In the genomic region with DNA sequence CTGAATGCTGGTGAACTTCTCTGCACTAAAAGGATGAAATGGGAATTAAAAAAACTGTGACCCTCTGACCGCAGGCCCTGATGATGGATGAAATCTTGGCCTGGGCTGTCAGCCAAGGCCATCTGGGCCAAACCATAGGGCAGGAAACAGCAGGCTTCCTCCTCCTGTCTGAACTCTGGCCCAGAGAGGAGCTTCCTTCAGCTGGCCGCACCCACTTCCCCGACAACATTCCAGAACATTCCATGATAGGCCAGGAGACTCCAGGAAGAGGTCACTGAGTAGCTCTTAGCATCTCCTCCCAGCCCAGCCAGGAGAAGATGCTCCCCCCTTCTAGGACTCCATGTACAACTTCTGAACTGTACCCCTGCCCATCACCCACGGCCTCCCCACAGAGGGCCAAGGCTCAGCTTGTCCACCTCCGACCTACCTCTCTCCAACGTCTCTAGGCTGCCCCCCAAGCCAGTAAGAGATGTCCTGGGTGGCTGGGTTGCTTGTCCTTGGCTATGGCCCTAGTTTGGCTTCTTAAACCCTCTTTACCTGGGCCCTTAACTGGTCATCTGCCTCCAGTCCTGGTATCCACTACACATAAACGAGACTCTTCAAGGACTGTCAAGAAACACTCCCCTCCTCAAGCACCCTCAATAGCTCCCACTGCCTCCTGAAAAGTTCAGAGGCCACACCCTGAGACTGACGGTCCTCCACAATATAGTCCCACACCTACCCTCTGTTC, we compare ENCODE assay signal across 1 cellular context.
A peak's percentile ranks its signal among the peaks of the same experiment; 100 is the strongest.
TF ChIP-seq lines count a peak whose summit lies in the region.

No MANE protein-coding gene starts in this region.

TF ChIP-seq in HepG2, 621 proteins besides CTCF, POLR2A, EP300 and RAD21 (continued from another document and continues in another):
- TF ChIP-seq WIZ (CRISPR knock-in tag; IDR thresholded peaks at IDR 0.05) (no peak), ZNF138 (CRISPR knock-in tag; IDR thresholded peaks at IDR 0.05; ENCODE audit: low read depth) (no peak), KAT8 (CRISPR knock-in tag; IDR thresholded peaks at IDR 0.05) (0 out of 2 replicates have a peak, but pooled peaks have one; percentile 18), HNF4A (CRISPR knock-in tag; IDR thresholded peaks at IDR 0.05) (peak; percentile 62), PHF21A (CRISPR knock-in tag; IDR thresholded peaks at IDR 0.05) (0 out of 2 replicates have a peak, but pooled peaks have one; percentile 40), HNRNPL (IDR thresholded peaks at IDR 0.05; ENCODE audit: low read depth, low read length) (no peak), GFI1 (CRISPR knock-in tag; IDR thresholded peaks at IDR 0.05; ENCODE audit: borderline replicate concordance) (no peak), ZNF816 (CRISPR knock-in tag; IDR thresholded peaks at IDR 0.05; ENCODE audit: borderline replicate concordance) (0 out of 2 replicates have a peak, but pooled peaks have one; percentile 57), SRF (IDR thresholded peaks at IDR 0.05; ENCODE audit: low read depth, low read length) (no peak), ZBTB42 (CRISPR knock-in tag; IDR thresholded peaks at IDR 0.05) (no peak), ZNF207 (IDR thresholded peaks at IDR 0.05; ENCODE audit: borderline replicate concordance) (no peak), RXRB (CRISPR knock-in tag; IDR thresholded peaks at IDR 0.05; ENCODE audit: borderline replicate concordance) (peak; percentile 92), ARID2 (CRISPR knock-in tag; IDR thresholded peaks at IDR 0.05; ENCODE audit: borderline replicate concordance) (no peak), RNF2 (conservative IDR thresholded peaks at IDR 0.05; ENCODE audit: low read depth) (no peak), ZNF615 (CRISPR knock-in tag; IDR thresholded peaks at IDR 0.05; ENCODE audit: borderline replicate concordance) (no peak), ZNF773 (CRISPR knock-in tag; IDR thresholded peaks at IDR 0.05; ENCODE audit: borderline replicate concordance) (no peak), PCBP2 (optimal IDR thresholded peaks at IDR 0.05; ENCODE audit: low read depth, low read length, poor library complexity, severe bottlenecking) (no peak), BRD4 (CRISPR knock-in tag; IDR thresholded peaks at IDR 0.05) (no peak), POGZ (CRISPR knock-in tag; IDR thresholded peaks at IDR 0.05) (0 out of 2 replicates have a peak, but pooled peaks have one; percentile 28), ZNF180 (CRISPR knock-in tag; IDR thresholded peaks at IDR 0.05; ENCODE audit: borderline replicate concordance, low read depth) (no peak), TMF1 (CRISPR knock-in tag; IDR thresholded peaks at IDR 0.05; ENCODE audit: low read depth) (no peak), RBFOX2 (IDR thresholded peaks at IDR 0.05; ENCODE audit: low read depth, low read length) (no peak), ZMAT3 (CRISPR knock-in tag; conservative IDR thresholded peaks at IDR 0.05) (0 out of 2 replicates have a peak, but pooled peaks have one; percentile 51), ZNF136 (CRISPR knock-in tag; IDR thresholded peaks at IDR 0.05; ENCODE audit: low read depth) (no peak), SP1 (IDR thresholded peaks at IDR 0.05) (no peak), SP1 (CRISPR knock-in tag; IDR thresholded peaks at IDR 0.05) (no peak), NFKBIZ (CRISPR knock-in tag; IDR thresholded peaks at IDR 0.05) (no peak), HNRNPH1 (optimal IDR thresholded peaks at IDR 0.05; ENCODE audit: low read depth, low read length) (no peak), MED8 (CRISPR knock-in tag; IDR thresholded peaks at IDR 0.05; ENCODE audit: insufficient replicate concordance) (no peak), ZNF7 (CRISPR knock-in tag; IDR thresholded peaks at IDR 0.05) (no peak), ZNF264 (CRISPR knock-in tag; IDR thresholded peaks at IDR 0.05) (no peak), ZNF776 (CRISPR knock-in tag; IDR thresholded peaks at IDR 0.05) (no peak), GPN1 (CRISPR knock-in tag; IDR thresholded peaks at IDR 0.05; ENCODE audit: borderline replicate concordance) (no peak), ZNF556 (CRISPR knock-in tag; IDR thresholded peaks at IDR 0.05; ENCODE audit: borderline replicate concordance) (no peak; the same call in 1 of the 2 replicates), EHMT2 (IDR thresholded peaks at IDR 0.05; ENCODE audit: borderline replicate concordance, low read depth, low read length) (no peak)
- TF ChIP-seq, protein P1, sequence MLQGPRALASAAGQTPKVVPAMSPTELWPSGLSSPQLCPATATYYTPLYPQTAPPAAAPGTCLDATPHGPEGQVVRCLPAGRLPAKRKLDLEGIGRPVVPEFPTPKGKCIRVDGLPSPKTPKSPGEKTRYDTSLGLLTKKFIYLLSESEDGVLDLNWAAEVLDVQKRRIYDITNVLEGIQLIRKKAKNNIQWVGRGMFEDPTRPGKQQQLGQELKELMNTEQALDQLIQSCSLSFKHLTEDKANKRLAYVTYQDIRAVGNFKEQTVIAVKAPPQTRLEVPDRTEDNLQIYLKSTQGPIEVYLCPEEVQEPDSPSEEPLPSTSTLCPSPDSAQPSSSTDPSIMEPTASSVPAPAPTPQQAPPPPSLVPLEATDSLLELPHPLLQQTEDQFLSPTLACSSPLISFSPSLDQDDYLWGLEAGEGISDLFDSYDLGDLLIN (CRISPR knock-in tag; IDR thresholded peaks at IDR 0.05; ENCODE audit: borderline replicate concordance): no peak
- TF ChIP-seq, protein P2, sequence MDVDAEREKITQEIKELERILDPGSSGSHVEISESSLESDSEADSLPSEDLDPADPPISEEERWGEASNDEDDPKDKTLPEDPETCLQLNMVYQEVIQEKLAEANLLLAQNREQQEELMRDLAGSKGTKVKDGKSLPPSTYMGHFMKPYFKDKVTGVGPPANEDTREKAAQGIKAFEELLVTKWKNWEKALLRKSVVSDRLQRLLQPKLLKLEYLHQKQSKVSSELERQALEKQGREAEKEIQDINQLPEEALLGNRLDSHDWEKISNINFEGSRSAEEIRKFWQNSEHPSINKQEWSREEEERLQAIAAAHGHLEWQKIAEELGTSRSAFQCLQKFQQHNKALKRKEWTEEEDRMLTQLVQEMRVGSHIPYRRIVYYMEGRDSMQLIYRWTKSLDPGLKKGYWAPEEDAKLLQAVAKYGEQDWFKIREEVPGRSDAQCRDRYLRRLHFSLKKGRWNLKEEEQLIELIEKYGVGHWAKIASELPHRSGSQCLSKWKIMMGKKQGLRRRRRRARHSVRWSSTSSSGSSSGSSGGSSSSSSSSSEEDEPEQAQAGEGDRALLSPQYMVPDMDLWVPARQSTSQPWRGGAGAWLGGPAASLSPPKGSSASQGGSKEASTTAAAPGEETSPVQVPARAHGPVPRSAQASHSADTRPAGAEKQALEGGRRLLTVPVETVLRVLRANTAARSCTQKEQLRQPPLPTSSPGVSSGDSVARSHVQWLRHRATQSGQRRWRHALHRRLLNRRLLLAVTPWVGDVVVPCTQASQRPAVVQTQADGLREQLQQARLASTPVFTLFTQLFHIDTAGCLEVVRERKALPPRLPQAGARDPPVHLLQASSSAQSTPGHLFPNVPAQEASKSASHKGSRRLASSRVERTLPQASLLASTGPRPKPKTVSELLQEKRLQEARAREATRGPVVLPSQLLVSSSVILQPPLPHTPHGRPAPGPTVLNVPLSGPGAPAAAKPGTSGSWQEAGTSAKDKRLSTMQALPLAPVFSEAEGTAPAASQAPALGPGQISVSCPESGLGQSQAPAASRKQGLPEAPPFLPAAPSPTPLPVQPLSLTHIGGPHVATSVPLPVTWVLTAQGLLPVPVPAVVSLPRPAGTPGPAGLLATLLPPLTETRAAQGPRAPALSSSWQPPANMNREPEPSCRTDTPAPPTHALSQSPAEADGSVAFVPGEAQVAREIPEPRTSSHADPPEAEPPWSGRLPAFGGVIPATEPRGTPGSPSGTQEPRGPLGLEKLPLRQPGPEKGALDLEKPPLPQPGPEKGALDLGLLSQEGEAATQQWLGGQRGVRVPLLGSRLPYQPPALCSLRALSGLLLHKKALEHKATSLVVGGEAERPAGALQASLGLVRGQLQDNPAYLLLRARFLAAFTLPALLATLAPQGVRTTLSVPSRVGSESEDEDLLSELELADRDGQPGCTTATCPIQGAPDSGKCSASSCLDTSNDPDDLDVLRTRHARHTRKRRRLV (CRISPR knock-in tag; IDR thresholded peaks at IDR 0.05): 0 out of 2 replicates have a peak, but pooled peaks have one; percentile 37
- TF ChIP-seq, protein P3, sequence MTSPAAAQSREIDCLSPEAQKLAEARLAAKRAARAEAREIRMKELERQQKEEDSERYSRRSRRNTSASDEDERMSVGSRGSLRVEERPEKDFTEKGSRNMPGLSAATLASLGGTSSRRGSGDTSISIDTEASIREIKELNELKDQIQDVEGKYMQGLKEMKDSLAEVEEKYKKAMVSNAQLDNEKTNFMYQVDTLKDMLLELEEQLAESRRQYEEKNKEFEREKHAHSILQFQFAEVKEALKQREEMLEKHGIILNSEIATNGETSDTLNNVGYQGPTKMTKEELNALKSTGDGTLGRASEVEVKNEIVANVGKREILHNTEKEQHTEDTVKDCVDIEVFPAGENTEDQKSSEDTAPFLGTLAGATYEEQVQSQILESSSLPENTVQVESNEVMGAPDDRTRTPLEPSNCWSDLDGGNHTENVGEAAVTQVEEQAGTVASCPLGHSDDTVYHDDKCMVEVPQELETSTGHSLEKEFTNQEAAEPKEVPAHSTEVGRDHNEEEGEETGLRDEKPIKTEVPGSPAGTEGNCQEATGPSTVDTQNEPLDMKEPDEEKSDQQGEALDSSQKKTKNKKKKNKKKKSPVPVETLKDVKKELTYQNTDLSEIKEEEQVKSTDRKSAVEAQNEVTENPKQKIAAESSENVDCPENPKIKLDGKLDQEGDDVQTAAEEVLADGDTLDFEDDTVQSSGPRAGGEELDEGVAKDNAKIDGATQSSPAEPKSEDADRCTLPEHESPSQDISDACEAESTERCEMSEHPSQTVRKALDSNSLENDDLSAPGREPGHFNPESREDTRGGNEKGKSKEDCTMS (CRISPR knock-in tag; conservative IDR thresholded peaks at IDR 0.05): no peak
- TF ChIP-seq, protein P4, sequence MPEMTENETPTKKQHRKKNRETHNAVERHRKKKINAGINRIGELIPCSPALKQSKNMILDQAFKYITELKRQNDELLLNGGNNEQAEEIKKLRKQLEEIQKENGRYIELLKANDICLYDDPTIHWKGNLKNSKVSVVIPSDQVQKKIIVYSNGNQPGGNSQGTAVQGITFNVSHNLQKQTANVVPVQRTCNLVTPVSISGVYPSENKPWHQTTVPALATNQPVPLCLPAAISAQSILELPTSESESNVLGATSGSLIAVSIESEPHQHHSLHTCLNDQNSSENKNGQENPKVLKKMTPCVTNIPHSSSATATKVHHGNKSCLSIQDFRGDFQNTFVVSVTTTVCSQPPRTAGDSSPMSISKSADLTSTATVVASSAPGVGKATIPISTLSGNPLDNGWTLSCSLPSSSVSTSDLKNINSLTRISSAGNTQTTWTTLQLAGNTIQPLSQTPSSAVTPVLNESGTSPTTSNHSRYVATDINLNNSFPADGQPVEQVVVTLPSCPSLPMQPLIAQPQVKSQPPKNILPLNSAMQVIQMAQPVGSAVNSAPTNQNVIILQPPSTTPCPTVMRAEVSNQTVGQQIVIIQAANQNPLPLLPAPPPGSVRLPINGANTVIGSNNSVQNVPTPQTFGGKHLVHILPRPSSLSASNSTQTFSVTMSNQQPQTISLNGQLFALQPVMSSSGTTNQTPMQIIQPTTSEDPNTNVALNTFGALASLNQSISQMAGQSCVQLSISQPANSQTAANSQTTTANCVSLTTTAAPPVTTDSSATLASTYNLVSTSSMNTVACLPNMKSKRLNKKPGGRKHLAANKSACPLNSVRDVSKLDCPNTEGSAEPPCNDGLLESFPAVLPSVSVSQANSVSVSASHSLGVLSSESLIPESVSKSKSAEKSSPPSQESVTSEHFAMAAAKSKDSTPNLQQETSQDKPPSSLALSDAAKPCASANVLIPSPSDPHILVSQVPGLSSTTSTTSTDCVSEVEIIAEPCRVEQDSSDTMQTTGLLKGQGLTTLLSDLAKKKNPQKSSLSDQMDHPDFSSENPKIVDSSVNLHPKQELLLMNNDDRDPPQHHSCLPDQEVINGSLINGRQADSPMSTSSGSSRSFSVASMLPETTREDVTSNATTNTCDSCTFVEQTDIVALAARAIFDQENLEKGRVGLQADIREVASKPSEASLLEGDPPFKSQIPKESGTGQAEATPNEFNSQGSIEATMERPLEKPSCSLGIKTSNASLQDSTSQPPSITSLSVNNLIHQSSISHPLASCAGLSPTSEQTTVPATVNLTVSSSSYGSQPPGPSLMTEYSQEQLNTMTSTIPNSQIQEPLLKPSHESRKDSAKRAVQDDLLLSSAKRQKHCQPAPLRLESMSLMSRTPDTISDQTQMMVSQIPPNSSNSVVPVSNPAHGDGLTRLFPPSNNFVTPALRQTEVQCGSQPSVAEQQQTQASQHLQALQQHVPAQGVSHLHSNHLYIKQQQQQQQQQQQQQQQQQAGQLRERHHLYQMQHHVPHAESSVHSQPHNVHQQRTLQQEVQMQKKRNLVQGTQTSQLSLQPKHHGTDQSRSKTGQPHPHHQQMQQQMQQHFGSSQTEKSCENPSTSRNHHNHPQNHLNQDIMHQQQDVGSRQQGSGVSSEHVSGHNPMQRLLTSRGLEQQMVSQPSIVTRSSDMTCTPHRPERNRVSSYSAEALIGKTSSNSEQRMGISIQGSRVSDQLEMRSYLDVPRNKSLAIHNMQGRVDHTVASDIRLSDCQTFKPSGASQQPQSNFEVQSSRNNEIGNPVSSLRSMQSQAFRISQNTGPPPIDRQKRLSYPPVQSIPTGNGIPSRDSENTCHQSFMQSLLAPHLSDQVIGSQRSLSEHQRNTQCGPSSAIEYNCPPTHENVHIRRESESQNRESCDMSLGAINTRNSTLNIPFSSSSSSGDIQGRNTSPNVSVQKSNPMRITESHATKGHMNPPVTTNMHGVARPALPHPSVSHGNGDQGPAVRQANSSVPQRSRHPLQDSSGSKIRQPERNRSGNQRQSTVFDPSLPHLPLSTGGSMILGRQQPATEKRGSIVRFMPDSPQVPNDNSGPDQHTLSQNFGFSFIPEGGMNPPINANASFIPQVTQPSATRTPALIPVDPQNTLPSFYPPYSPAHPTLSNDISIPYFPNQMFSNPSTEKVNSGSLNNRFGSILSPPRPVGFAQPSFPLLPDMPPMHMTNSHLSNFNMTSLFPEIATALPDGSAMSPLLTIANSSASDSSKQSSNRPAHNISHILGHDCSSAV (CRISPR knock-in tag; IDR thresholded peaks at IDR 0.05; ENCODE audit: borderline replicate concordance): no peak
- TF ChIP-seq, protein P5, sequence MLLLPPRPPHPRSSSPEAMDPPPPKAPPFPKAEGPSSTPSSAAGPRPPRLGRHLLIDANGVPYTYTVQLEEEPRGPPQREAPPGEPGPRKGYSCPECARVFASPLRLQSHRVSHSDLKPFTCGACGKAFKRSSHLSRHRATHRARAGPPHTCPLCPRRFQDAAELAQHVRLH (CRISPR knock-in tag; IDR thresholded peaks at IDR 0.05; ENCODE audit: borderline replicate concordance, low read depth): 0 out of 2 replicates have a peak, but pooled peaks have one; percentile 4
- TF ChIP-seq, protein P6, sequence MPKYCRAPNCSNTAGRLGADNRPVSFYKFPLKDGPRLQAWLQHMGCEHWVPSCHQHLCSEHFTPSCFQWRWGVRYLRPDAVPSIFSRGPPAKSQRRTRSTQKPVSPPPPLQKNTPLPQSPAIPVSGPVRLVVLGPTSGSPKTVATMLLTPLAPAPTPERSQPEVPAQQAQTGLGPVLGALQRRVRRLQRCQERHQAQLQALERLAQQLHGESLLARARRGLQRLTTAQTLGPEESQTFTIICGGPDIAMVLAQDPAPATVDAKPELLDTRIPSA (CRISPR knock-in tag; IDR thresholded peaks at IDR 0.05; ENCODE audit: borderline replicate concordance): no peak
